ENCODE assay signal across 8 cellular contexts in genomic region chr9:78298046-78298511, GRCh38. TPM values are rescaled to one million over a fixed set of nuclear protein-coding genes. Genes with fewer than 3 reads are reported as not detected.
DNase-seq lines count a peak whose midpoint lies in the region; ATAC-seq and TF ChIP-seq lines count a peak whose summit lies in the region.

No MANE protein-coding gene starts in this region.

- no peaks in the 10 kb centered on the region for H3K9me3 ChIP-seq in DOHH2 (ENCODE audit: control insufficient read depth, insufficient read depth, low read length)
- no peaks in the 10 kb centered on the region for H3K9me3 ChIP-seq in Karpas-422 (ENCODE audit: low read length)

- peaks cover 20% of the 10 kb centered on the region for H3K4me1 ChIP-seq in DOHH2 (ENCODE audit: control insufficient read depth, low read length)
- H3K4me1 ChIP-seq in Karpas-422 (ENCODE audit: low read length), result peaks cover 27% of the 10 kb centered on the region

- no peaks in the 10 kb centered on the region for H3K9me2 ChIP-seq in DOHH2 (replicated peaks; ENCODE audit: control insufficient read depth, low read length)
- no peaks in the 10 kb centered on the region for H3K9me2 ChIP-seq in Karpas-422 (replicated peaks; ENCODE audit: insufficient read depth, low read length)

- H3K4me2 ChIP-seq in DOHH2 (ENCODE audit: low read length) (peak overlapping the region; percentile 96), Karpas-422 (ENCODE audit: low read depth, low read length, poor library complexity, severe bottlenecking) (peak overlapping the region; percentile 90)

- peaks cover 50% of the 10 kb centered on the region for H3K36me3 ChIP-seq in DOHH2 (ENCODE audit: control insufficient read depth, low read length)
- peaks cover 32% of the 10 kb centered on the region for H3K36me3 ChIP-seq in Karpas-422 (ENCODE audit: insufficient read depth, low read length)

- TF ChIP-seq CTCF in DOHH2 (IDR thresholded peaks at IDR 0.05; ENCODE audit: low read depth, low read length, poor library complexity, severe bottlenecking), result no peak

- no peak overlapping the region for H2AFZ ChIP-seq in Karpas-422 (ENCODE audit: low read length)

- peak overlapping the region; percentile 99 for H3K4me3 ChIP-seq in DOHH2 (ENCODE audit: low read length)
- peak overlapping the region; percentile 88 for H3K4me3 ChIP-seq in Karpas-422 (ENCODE audit: low read length)

- peak overlapping the region; percentile 99 for H3K9ac ChIP-seq in Karpas-422 (ENCODE audit: low read length)

- no peak for ATAC-seq in GM21576 (IDR thresholded peaks at IDR 0.05; ENCODE audit: unreplicated experiment)

- no peak for DNase-seq in Karpas-422
- peak; percentile 71 for DNase-seq in iPS-NIHi11 (ENCODE audit: low spot score)
- DNase-seq in stimulated activated CD4-positive, alpha-beta T cell treated with anti-CD3 and anti-CD28 coated beads, Interleukin-2, amount 100 ng/mL, for 4 hours (ENCODE audit: low read depth), result peak; percentile 17
- no peak for DNase-seq in GOT3 (lab: John Stamatoyannopoulos, UW)
- no peak for DNase-seq in germinal center (ENCODE audit: low spot score)

- 0 out of 2 replicates have a peak, but pooled peaks cover 4% of the 10 kb centered on the region for H4K20me1 ChIP-seq in DOHH2 (ENCODE audit: control insufficient read depth, insufficient read depth, low read depth, low read length)
- no peaks in the 10 kb centered on the region for H4K20me1 ChIP-seq in Karpas-422 (ENCODE audit: insufficient read depth, low read depth, low read length)

- peak overlapping the region; percentile 95 for H3K27ac ChIP-seq in DOHH2 (ENCODE audit: low read depth, low read length)
- peak overlapping the region; percentile 96 for H3K27ac ChIP-seq in Karpas-422 (ENCODE audit: low read length)
- peak overlapping the region; percentile 80 for H3K27ac ChIP-seq in angular gyrus (ENCODE audit: low read depth, low read length)

- peaks cover 38% of the 10 kb centered on the region for H3K79me2 ChIP-seq in DOHH2 (ENCODE audit: control insufficient read depth, low read length)
- H3K79me2 ChIP-seq in Karpas-422 (ENCODE audit: low read length), result peaks cover 33% of the 10 kb centered on the region

- peaks cover 3% of the 10 kb centered on the region; the same call in 1 of the 2 replicates for H3F3A ChIP-seq in DOHH2 (ENCODE audit: control insufficient read depth, insufficient read depth)

- H3K27me3 ChIP-seq in DOHH2 (ENCODE audit: control insufficient read depth, low read length) (no peaks in the 10 kb centered on the region), Karpas-422 (ENCODE audit: low read length) (no peaks in the 10 kb centered on the region)

RNA-seq across cellular contexts. Expression of gene PSAT1, which starts 1.2 kb away (rescaled TPM):
- 114 and 173 TPM in 2 replicates for total RNA-seq in Karpas-422 (2014; rRNA removed; shearing (Covaris generic); ENCODE audit: low replicate concordance)

Comparison
In these comparisons a context has a peak if more than half of its experiments do, and no peak if none do; other contexts are left out.
1. DNase-seq: peak in iPS-NIHi11 (single experiment) and stimulated activated CD4-positive, alpha-beta T cell treated with anti-CD3 and anti-CD28 coated beads, Interleukin-2, amount 100 ng/mL, for 4 hours (single experiment); none in Karpas-422 (single experiment), GOT3 (single experiment) and germinal center (single experiment).
2. Peak in every context shown above with its lines, with median percentiles within 50 percentile points of each other: H3K27ac ChIP-seq.